ENCODE assay signal across 8 cellular contexts in genomic region chr9:130837002-130837511, GRCh38. TPM values are rescaled to one million over a fixed set of nuclear protein-coding genes. Genes with fewer than 3 reads are reported as not detected.
DNase-seq lines count a peak whose midpoint lies in the region; TF ChIP-seq lines count a peak whose summit lies in the region.

No MANE protein-coding gene starts in this region.

- peaks cover 22% of the 10 kb centered on the region; the same call in 1 of the 2 replicates for H3F3A ChIP-seq in PC-9 (ENCODE audit: insufficient read depth, low read depth)

- H3K4me3 ChIP-seq in BLaER1 treated with 17β-estradiol and CSF1 and Interleukin-3, amounts not matched to agents 10 nM and 100 nM: peak overlapping the region in 9 of 10 experiments; percentile 70 to 87 (median 80); a peak in 18 of 20 replicates
- H3K4me3 ChIP-seq in PC-9: peak overlapping the region; percentile 72; the same call in 1 of the 2 replicates
- peak overlapping the region; percentile 7 for H3K4me3 ChIP-seq in epithelial cell of esophagus (ENCODE audit: low read length)
- H3K4me3 ChIP-seq in neuron (ENCODE audit: low read length): peak overlapping the region; percentile 79

- peak overlapping the region in 1 of 11 experiments; percentile 95; a peak in 1 of 22 replicates for H3K27ac ChIP-seq in BLaER1 treated with 17β-estradiol and CSF1 and Interleukin-3, amounts not matched to agents 10 nM and 100 nM
- 0 out of 2 replicates have a peak overlapping the region, but pooled peaks have one; percentile 1 for H3K27ac ChIP-seq in PC-9

- BruUV-seq in PC-9 (replicated peaks; lab: Mats Ljungman, UMichigan): no TSS peak

- TF ChIP-seq CTCF in PC-9 (conservative IDR thresholded peaks at IDR 0.05) (no peak), epithelial cell of esophagus (IDR thresholded peaks at IDR 0.05; ENCODE audit: insufficient read depth, low read depth, low read length, missing control alignments) (no peak)

- peaks cover 53 to 93% (median 63%) of the 10 kb centered on the region in 11 experiments; a peak in 21 of 22 replicates for H4K20me1 ChIP-seq in BLaER1 treated with 17β-estradiol and CSF1 and Interleukin-3, amounts not matched to agents 10 nM and 100 nM
- H4K20me1 ChIP-seq in PC-9 (ENCODE audit: insufficient read depth): peaks cover 7% of the 10 kb centered on the region

- H3K79me2 ChIP-seq in PC-9 (ENCODE audit: low read depth): peaks cover 69% of the 10 kb centered on the region

- peak overlapping the region; percentile 92 to 98 (median 97); a peak in 18 of 22 replicates for H3K9ac ChIP-seq in BLaER1 treated with 17β-estradiol and CSF1 and Interleukin-3, amounts not matched to agents 10 nM and 100 nM

- H3K9me2 ChIP-seq in PC-9 (ENCODE audit: insufficient read depth): no peaks in the 10 kb centered on the region

- CTCF ChIA-PET in PC-9 (lab: Charles Lee): interaction anchor here (0.6 to 0.7 kb wide), 2 partner anchors 13 to 24 kb away, joined by 7 read pairs; no protein-coding TSS in a partner anchor

- no peak overlapping the region for H2AFZ ChIP-seq in PC-9
- no peak overlapping the region for H2AFZ ChIP-seq in neuron (ENCODE audit: low read depth, low read length)

- intact Hi-C loops in PC-9 (cut with micrococcal nuclease; ENCODE audit: unreplicated experiment): no loop called here

- H3K36me3 ChIP-seq in BLaER1 treated with 17β-estradiol and CSF1 and Interleukin-3, amounts not matched to agents 10 nM and 100 nM: peaks cover 0 to 8% (median 0%) of the 10 kb centered on the region in 11 experiments; a peak in 2 of 22 replicates
- H3K36me3 ChIP-seq in PC-9 (ENCODE audit: low read depth) (no peaks in the 10 kb centered on the region; the same call in 1 of the 2 replicates), neuron (ENCODE audit: insufficient read depth, low read length) (peaks cover 2% of the 10 kb centered on the region)

- DNase-seq in PC-9 (no peak), epithelial cell of esophagus (ENCODE audit: low read depth) (no peak), DMS 273 (lab: John Stamatoyannopoulos, UW; ENCODE audit: unreplicated experiment) (no peak), iPS-NIHi11 (ENCODE audit: low spot score) (no peak)
- DNase-seq in stimulated activated naive CD4-positive, alpha-beta T cell treated with Interleukin-2 at 50 U/mL for 16 hours (lab: John Stamatoyannopoulos, UW): no peak
- DNase-seq in stimulated activated CD4-positive, alpha-beta T cell treated with anti-CD3 and anti-CD28 coated beads, Interleukin-4, amount 100 ng/mL, for 24 hours: no peak

- H3K27me3 ChIP-seq in BLaER1 treated with 17β-estradiol and CSF1 and Interleukin-3, amounts not matched to agents 10 nM and 100 nM: no peaks in the 10 kb centered on the region
- H3K27me3 ChIP-seq in PC-9 (ENCODE audit: insufficient read depth, low read depth): no peaks in the 10 kb centered on the region
- no peaks in the 10 kb centered on the region for H3K27me3 ChIP-seq in neuron (ENCODE audit: insufficient read depth, low read length)

- H3K4me1 ChIP-seq in BLaER1 treated with 17β-estradiol and CSF1 and Interleukin-3, amounts not matched to agents 10 nM and 100 nM: peaks cover 49 to 58% (median 54%) of the 10 kb centered on the region in 10 experiments
- H3K4me1 ChIP-seq in PC-9 (replicated peaks; ENCODE audit: insufficient read depth): peaks cover 30% of the 10 kb centered on the region
- peaks cover 50% of the 10 kb centered on the region for H3K4me1 ChIP-seq in neuron (ENCODE audit: insufficient read depth, low read length)

- POLR2A ChIA-PET in PC-9 (lab: Charles Lee; ENCODE audit: unreplicated experiment): no interaction called here

- no peaks in the 10 kb centered on the region for H3K9me3 ChIP-seq in BLaER1 treated with 17β-estradiol and CSF1 and Interleukin-3, amounts not matched to agents 10 nM and 100 nM (replicated peaks in 1 of 11)
- no peaks in the 10 kb centered on the region for H3K9me3 ChIP-seq in PC-9 (ENCODE audit: insufficient read depth, low read depth)
- no peaks in the 10 kb centered on the region for H3K9me3 ChIP-seq in neuron (ENCODE audit: low read length)

- peak overlapping the region; percentile 85 to 95 (median 90); a peak in 21 of 22 replicates for H3K4me2 ChIP-seq in BLaER1 treated with 17β-estradiol and CSF1 and Interleukin-3, amounts not matched to agents 10 nM and 100 nM
- H3K4me2 ChIP-seq in PC-9: peak overlapping the region; percentile 98

RNA-seq across cellular contexts. Expression of gene ABL1, which starts 2.0 kb away (rescaled TPM):
- 48.6 and 54.8 TPM in 2 replicates for total RNA-seq in PC-9 (2021)

RNA-seq across cellular contexts. Expression of gene QRFP, which starts 59.6 kb away (rescaled TPM):
- total RNA-seq in PC-9 (2021): not detected in 2 replicates

Comparison
In these comparisons a context has a peak if more than half of its experiments do, and no peak if none do; other contexts are left out.
1. H3K4me3 ChIP-seq: peak in every context shown above with its lines; median percentile 80 in BLaER1 treated with 17β-estradiol and CSF1 and Interleukin-3, amounts not matched to agents 10 nM and 100 nM; 79 in neuron; 72 in PC-9; 7 in epithelial cell of esophagus.